ENCODE assay signal across 7 cellular contexts in the genomic region with DNA sequence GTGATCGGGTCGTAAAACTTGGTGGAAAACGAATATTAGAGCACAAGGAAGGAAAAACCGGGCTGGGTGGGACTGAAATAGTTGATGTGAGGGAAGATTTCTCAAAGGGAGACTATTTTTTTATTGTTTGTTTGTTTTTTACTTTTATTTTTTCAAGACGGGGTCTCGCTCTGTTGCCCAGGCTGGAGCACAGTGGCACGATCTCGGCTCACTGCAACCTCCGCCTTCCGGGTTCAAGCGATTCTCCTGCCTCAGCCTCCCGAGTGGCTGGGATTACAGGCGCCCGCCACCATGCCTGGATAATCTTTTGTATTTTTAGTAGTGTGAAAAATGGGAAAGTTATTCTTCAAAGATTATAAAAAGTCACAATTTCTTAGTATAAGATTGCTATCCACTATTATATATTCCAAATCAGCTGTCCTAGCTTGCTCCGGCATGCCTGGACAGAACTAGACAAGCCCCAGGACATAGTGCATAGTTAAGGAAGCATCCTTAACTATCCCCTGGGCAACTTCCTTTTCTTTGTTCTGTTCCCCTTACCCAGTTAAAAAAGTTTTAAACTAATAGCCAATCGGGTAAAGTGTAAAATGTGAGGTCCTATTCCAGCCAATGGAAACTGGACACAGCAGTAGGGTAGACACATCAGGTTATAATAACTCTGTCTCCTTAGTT. TPM values are rescaled to one million over a fixed set of nuclear protein-coding genes. Genes with fewer than 3 reads are reported as not detected.
DNase-seq lines count a peak whose midpoint lies in the region; ATAC-seq and TF ChIP-seq lines count a peak whose summit lies in the region.
"Not testable (repeated sequence)": the region's sequence is repeated elsewhere in the genome, so short reads cannot be mapped to it uniquely, and the experiment has no call there.

No MANE protein-coding gene starts in this region.

- not testable (repeated sequence) for H3K9me3 ChIP-seq in GM23248 (ENCODE audit: low read depth); RWPE2 (ENCODE audit: severe bottlenecking); colonic mucosa
- peaks cover 5 to 16% (median 12%) of the 10 kb centered on the region in 3 donors for H3K9me3 ChIP-seq in skeletal muscle tissue (ENCODE audit: control insufficient read depth in 3 of 3, low read length in 3 of 3)

- peak overlapping the region; percentile 85 for H3K27ac Mint-ChIP-seq in activated T-helper 17 cell treated with anti-CD3 and anti-CD28 coated beads, Interleukin-2, amount 50 U/mL, for 72 hours
- H3K27ac Mint-ChIP-seq in glutamatergic neuron (ENCODE audit: unreplicated experiment) (peak overlapping the region; percentile 45), naive B cell (peak overlapping the region; percentile 47 to 94 (median 89))

- not testable (repeated sequence) for H3K9me2 ChIP-seq in GM23248 (ENCODE audit: insufficient read depth)

- peak overlapping the region; percentile 85 for H3K4me3 Mint-ChIP-seq in activated T-helper 17 cell treated with anti-CD3 and anti-CD28 coated beads, Interleukin-2, amount 50 U/mL, for 72 hours
- H3K4me3 Mint-ChIP-seq in glutamatergic neuron (ENCODE audit: unreplicated experiment), result peak overlapping the region; percentile 94
- peak overlapping the region; percentile 80 to 95 (median 92) for H3K4me3 Mint-ChIP-seq in naive B cell

- H3K9ac ChIP-seq in GM23248 (peak overlapping the region; percentile 95), colonic mucosa (ENCODE audit: low read depth in 2 of 2, low read length in 2 of 2) (peak overlapping the region in 1 of 2 donors; percentile 48), skeletal muscle tissue (ENCODE audit: low read depth in 1 of 3, low read length in 3 of 3) (peak overlapping the region in 1 of 3 donors; percentile 1)

- in situ Hi-C loops in GM23248 (cut with MboI), result not testable (repeated sequence)

- peaks cover 25% of the 10 kb centered on the region for H3K36me3 Mint-ChIP-seq in activated T-helper 17 cell treated with anti-CD3 and anti-CD28 coated beads, Interleukin-2, amount 50 U/mL, for 72 hours (ENCODE audit: low read depth)
- H3K36me3 Mint-ChIP-seq in glutamatergic neuron (ENCODE audit: unreplicated experiment); naive B cell: not testable (repeated sequence)

- not testable (repeated sequence) for H3K4me1 ChIP-seq in GM23248 (ENCODE audit: insufficient read depth); RWPE2 (ENCODE audit: insufficient read depth, poor library complexity, severe bottlenecking); colonic mucosa
- peaks cover 0 to 12% (median 5%) of the 10 kb centered on the region in 3 donors for H3K4me1 ChIP-seq in skeletal muscle tissue (ENCODE audit: control insufficient read depth in 3 of 3, insufficient read depth in 3 of 3, low read length in 3 of 3)

- not testable (repeated sequence) for H3K27me3 Mint-ChIP-seq in activated T-helper 17 cell treated with anti-CD3 and anti-CD28 coated beads, Interleukin-2, amount 50 U/mL, for 72 hours; glutamatergic neuron (ENCODE audit: unreplicated experiment)
- peaks cover 6 to 17% (median 7%) of the 10 kb centered on the region in 3 donors for H3K27me3 Mint-ChIP-seq in naive B cell

- H3K27me3 ChIP-seq in GM23248 (replicated peaks; ENCODE audit: insufficient read depth); RWPE2 (ENCODE audit: insufficient read depth, poor library complexity, severe bottlenecking); colonic mucosa; skeletal muscle tissue (ENCODE audit: control insufficient read depth in 3 of 3, insufficient read depth in 3 of 3, low read length in 3 of 3): not testable (repeated sequence)

- not testable (repeated sequence) for H3F3A ChIP-seq in GM23248 (ENCODE audit: insufficient read depth)

- H3K9me3 Mint-ChIP-seq in activated T-helper 17 cell treated with anti-CD3 and anti-CD28 coated beads, Interleukin-2, amount 50 U/mL, for 72 hours; glutamatergic neuron (ENCODE audit: unreplicated experiment): not testable (repeated sequence)
- peaks cover 0 to 28% (median 13%) of the 10 kb centered on the region in 7 donors for H3K9me3 Mint-ChIP-seq in naive B cell

- ATAC-seq in RWPE2 (ENCODE audit: low read depth); activated T-helper 17 cell treated with anti-CD3 and anti-CD28 coated beads, Interleukin-2, amount 50 U/mL, for 72 hours (replicated peaks); naive B cell (ENCODE audit: low read depth in 2 of 2): not testable (repeated sequence)

- not testable (repeated sequence) for H4K20me1 ChIP-seq in GM23248 (ENCODE audit: insufficient read depth)

- DNase-seq in GM23248; RWPE2 (ENCODE audit: low spot score); colonic mucosa; glutamatergic neuron; naive B cell: not testable (repeated sequence)

- peak overlapping the region; percentile 94 for H2AFZ ChIP-seq in GM23248

- intact Hi-C loops in colonic mucosa (cut with DNase I), result not testable (repeated sequence)

- H3K4me3 ChIP-seq in GM23248, result peak overlapping the region; percentile 86
- peak overlapping the region; percentile 25 for H3K4me3 ChIP-seq in RWPE2 (ENCODE audit: severe bottlenecking)
- H3K4me3 ChIP-seq in colonic mucosa, result peak overlapping the region; percentile 51
- H3K4me3 ChIP-seq in skeletal muscle tissue (ENCODE audit: low read length in 3 of 3), result peak overlapping the region; percentile 48 to 65 (median 63)

- H3K79me2 ChIP-seq in GM23248 (ENCODE audit: insufficient read depth), result not testable (repeated sequence)

- 30 to 32% methylated on average over 16 of the region's 16 CpGs for WGBS in GM23248 (ENCODE audit: low coverage in 1 of 2, low lambda C conversion rate in 2 of 2, missing lambda C conversion rate in 2 of 2), 2 experiments

- not testable (repeated sequence) for TF ChIP-seq CTCF in RWPE2 (IDR thresholded peaks at IDR 0.05; ENCODE audit: poor library complexity, severe bottlenecking); colonic mucosa (IDR thresholded peaks at IDR 0.05); glutamatergic neuron (IDR thresholded peaks at IDR 0.05; ENCODE audit: partially characterized antibody, unreplicated experiment)

- not testable (repeated sequence) for H3K36me3 ChIP-seq in GM23248 (ENCODE audit: low read depth); colonic mucosa
- peaks cover 14% of the 10 kb centered on the region for H3K36me3 ChIP-seq in RWPE2 (ENCODE audit: low read depth)
- peaks cover 9 to 24% (median 21%) of the 10 kb centered on the region in 3 donors for H3K36me3 ChIP-seq in skeletal muscle tissue (ENCODE audit: control insufficient read depth in 3 of 3, insufficient read depth in 3 of 3, low read length in 3 of 3)

- H3K4me1 Mint-ChIP-seq in activated T-helper 17 cell treated with anti-CD3 and anti-CD28 coated beads, Interleukin-2, amount 50 U/mL, for 72 hours, result peaks cover 10% of the 10 kb centered on the region
- not testable (repeated sequence) for H3K4me1 Mint-ChIP-seq in glutamatergic neuron (ENCODE audit: low read depth, unreplicated experiment)
- peaks cover 13 to 17% (median 14%) of the 10 kb centered on the region in 3 donors for H3K4me1 Mint-ChIP-seq in naive B cell

- H3K27ac ChIP-seq in GM23248, result peak overlapping the region; percentile 93
- not testable (repeated sequence) for H3K27ac ChIP-seq in RWPE2 (ENCODE audit: poor library complexity, severe bottlenecking); skeletal muscle tissue (ENCODE audit: low read depth, low read length)
- H3K27ac ChIP-seq in colonic mucosa, result peak overlapping the region; percentile 34

- peak overlapping the region; percentile 95 for H3K4me2 ChIP-seq in GM23248 (ENCODE audit: unreplicated experiment)

RNA-seq across cellular contexts. Expression of gene ZNF473, which starts 25.6 kb away (rescaled TPM):
- total RNA-seq in GM23248 (2014; rRNA removed; shearing (Covaris generic)), result 6.6 and 12.5 TPM in 2 replicates
- polyA plus RNA-seq in GM23248 (2016; fragmentation: Nextera tagmentation; extraction: Ambion mirVana), result 4.5 and 5.0 TPM in 2 replicates
- 10 to 100 TPM; 11.1 to 12.4 TPM for total RNA-seq in activated T-helper 17 cell treated with anti-CD3 and anti-CD28 coated beads, Interleukin-2, amount 50 U/mL, for 72 hours
- total RNA-seq in colonic mucosa, result 1 to 10 TPM; 5.9 to 7.6 TPM
- total RNA-seq in glutamatergic neuron (ENCODE audit: unreplicated experiment), result 13.4 TPM
- 1 to 10 TPM; 3.1 to 8.6 (median 5.4) TPM for polyA plus RNA-seq in naive B cell (ENCODE audit: low read depth in 6 of 6)
- 4.7 TPM for total RNA-seq in skeletal muscle tissue

RNA-seq across cellular contexts. Expression of gene VRK3, which starts 26.2 kb away (rescaled TPM):
- total RNA-seq in GM23248 (2014; rRNA removed; shearing (Covaris generic)), result 25.4 and 45.6 TPM in 2 replicates
- polyA plus RNA-seq in GM23248 (2016; fragmentation: Nextera tagmentation; extraction: Ambion mirVana) (30.8 and 32.2 TPM in 2 replicates), naive B cell (ENCODE audit: low read depth in 6 of 6) (100 to 1,000 TPM in 1 of 6 donors, 10 to 100 TPM in 5; 78.8 to 121 (median 89.0) TPM)
- total RNA-seq in activated T-helper 17 cell treated with anti-CD3 and anti-CD28 coated beads, Interleukin-2, amount 50 U/mL, for 72 hours, result 10 to 100 TPM; 53.7 to 79.8 TPM
- total RNA-seq in colonic mucosa (10 to 100 TPM; 50.0 to 77.7 TPM), glutamatergic neuron (ENCODE audit: unreplicated experiment) (44.5 TPM), skeletal muscle tissue (8.9 TPM)

Comparison
In these comparisons a context has a peak if more than half of its experiments do, and no peak if none do; other contexts are left out.
1. H3K4me3 ChIP-seq: peak in every context shown above with its lines; median percentile 86 in GM23248; 63 in skeletal muscle tissue; 51 in colonic mucosa; 25 in RWPE2.